13 cellular contexts compared by ENCODE assay signal in genomic region chr2:44836174-44836573, GRCh38.
A peak's percentile ranks its signal among the peaks of the same experiment; 100 is the strongest.
DNase-seq lines count a peak whose midpoint lies in the region; ATAC-seq and TF ChIP-seq lines count a peak whose summit lies in the region.
"Had no signal": no experiment of that assay in that cellular context is flagged by ENCODE, and none has a peak within 500 bp of the region (broad histone marks: within the 10 kb centered on the region; RNA-seq: fewer than 3 reads in every experiment).

No MANE protein-coding gene starts in this region.

- no peaks in the 10 kb centered on the region for H3K9me3 ChIP-seq in PC-9 (ENCODE audit: insufficient read depth, low read depth)
- H3K9me3 ChIP-seq in heart left ventricle, result peaks cover 0 to 17% (median 0%) of the 10 kb centered on the region in 12 donors
- H3K9me3 ChIP-seq: left lung, pancreas, SJSA1 had no signal

- no peaks in the 10 kb centered on the region for H3K9me2 ChIP-seq in PC-9 (ENCODE audit: insufficient read depth)

- peaks cover 4% of the 10 kb centered on the region; the same call in 1 of the 2 replicates for H3K4me1 ChIP-seq in PC-9 (replicated peaks; ENCODE audit: insufficient read depth)
- no peaks in the 10 kb centered on the region for H3K4me1 ChIP-seq in heart left ventricle
- H3K4me1 ChIP-seq: left lung, pancreas, SJSA1 had no signal

- no peak overlapping the region for H2AFZ ChIP-seq in PC-9

- H3K27me3 ChIP-seq in PC-9 (ENCODE audit: insufficient read depth, low read depth) (no peaks in the 10 kb centered on the region), heart left ventricle (peaks cover 0 to 15% (median 0%) of the 10 kb centered on the region in 9 donors)
- H3K27me3 ChIP-seq: left lung, pancreas, SJSA1 had no signal

- BruUV-seq in PC-9 (replicated peaks; lab: Mats Ljungman, UMichigan), result no TSS peak

- TF ChIP-seq CTCF in GM12865 (IDR thresholded peaks at IDR 0.05; ENCODE audit: insufficient read depth, low read depth, low read length, missing control alignments) (no peak), PC-9 (conservative IDR thresholded peaks at IDR 0.05) (no peak), heart left ventricle (IDR thresholded peaks at IDR 0.05) (no peak)

- H3K4me2 ChIP-seq in PC-9, result no peak overlapping the region

- DNase-seq in GM12865 (ENCODE audit: low read depth), result peak; percentile 85
- peak; percentile 56 for DNase-seq in M059J (ENCODE audit: low read depth)
- DNase-seq in kidney tubule cell (ENCODE audit: low spot score), result peak; percentile 27
- DNase-seq in PC-9, result no peak
- DNase-seq in KG1 (lab: John Stamatoyannopoulos, UW), result no peak
- no peak for DNase-seq in heart left ventricle
- DNase-seq: H9, left lung, NCI-H226, pancreas had no signal

- no peaks in the 10 kb centered on the region for H4K20me1 ChIP-seq in PC-9 (ENCODE audit: insufficient read depth)

- POLR2A ChIA-PET in PC-9 (lab: Charles Lee; ENCODE audit: unreplicated experiment), result no interaction called here

- H3K4me3 ChIP-seq in GM12865 (ENCODE audit: low read depth, low read length) (no peak overlapping the region), PC-9 (no peak overlapping the region), heart left ventricle (no peak overlapping the region)
- H3K4me3 ChIP-seq: left lung, pancreas, SJSA1 had no signal

- WGBS in heart left ventricle, 4 donors, result 69 to 81% (median 72%) methylated on average over 7 to 8 of the region's 8 CpGs

- intact Hi-C loops in PC-9 (cut with micrococcal nuclease; ENCODE audit: unreplicated experiment), result no loop called here
- intact Hi-C loops in heart left ventricle (cut with DNase I), result no loop called here

- ATAC-seq in GM19397 (IDR thresholded peaks at IDR 0.05; ENCODE audit: unreplicated experiment) (peak; percentile 42), heart left ventricle (no peak), HG03457 (IDR thresholded peaks at IDR 0.05; ENCODE audit: unreplicated experiment) (no peak)
- ATAC-seq: left lung, pancreas had no signal

- H3K79me2 ChIP-seq in PC-9 (ENCODE audit: low read depth), result no peaks in the 10 kb centered on the region

- no peak for TF ChIP-seq POLR2A in heart left ventricle (IDR thresholded peaks at IDR 0.05)

- H3F3A ChIP-seq in PC-9 (ENCODE audit: insufficient read depth, low read depth), result no peaks in the 10 kb centered on the region; the same call in 1 of the 2 replicates

- H3K36me3 ChIP-seq in PC-9 (ENCODE audit: low read depth) (no peaks in the 10 kb centered on the region), heart left ventricle (no peaks in the 10 kb centered on the region)
- H3K36me3 ChIP-seq: left lung, pancreas, SJSA1 had no signal

- CTCF ChIA-PET in PC-9 (lab: Charles Lee), result no interaction called here

- no peak overlapping the region for H3K27ac ChIP-seq in PC-9
- no peak overlapping the region for H3K27ac ChIP-seq in heart left ventricle
- H3K27ac ChIP-seq: left lung, pancreas, SJSA1 had no signal

Comparison
In these comparisons a context has a peak if more than half of its experiments do, and no peak if none do; other contexts are left out.
1. DNase-seq: peak in GM12865 (single experiment), M059J (single experiment) and kidney tubule cell (single experiment); none in PC-9 (0 of 2), KG1 (single experiment) and heart left ventricle (0 of 5).